18 cellular contexts compared by ENCODE assay signal in genomic region chrX:153853902-153854267, GRCh38. TPM values are rescaled to one million over a fixed set of nuclear protein-coding genes. Genes with fewer than 3 reads are reported as not detected.
DNase-seq lines count a peak whose midpoint lies in the region; TF ChIP-seq lines count a peak whose summit lies in the region.
"Had no signal": no experiment of that assay in that cellular context is flagged by ENCODE, and none has a peak within 500 bp of the region (broad histone marks: within the 10 kb centered on the region; RNA-seq: fewer than 3 reads in every experiment).

No MANE protein-coding gene starts in this region.

- no peaks in the 10 kb centered on the region for H3K36me3 Mint-ChIP-seq in glutamatergic neuron (ENCODE audit: unreplicated experiment)
- no peaks in the 10 kb centered on the region for H3K36me3 Mint-ChIP-seq in activated naive CD8-positive, alpha-beta T cell treated with anti-CD3 and anti-CD28 coated beads for 36 hours
- H3K36me3 Mint-ChIP-seq: CD4-positive, CD25-positive, alpha-beta regulatory T cell; CD8-positive, alpha-beta T cell had no signal

- H3K27ac ChIP-seq in spleen = no peak overlapping the region
- H3K27ac ChIP-seq: 22Rv1, BLaER1, C4-2B had no signal

- 72 to 96% (median 87%) methylated on average over 3 of the region's 3 CpGs for WGBS in spleen, 5 donors

- no peak overlapping the region for H3K4me3 Mint-ChIP-seq in glutamatergic neuron (ENCODE audit: unreplicated experiment)
- H3K4me3 Mint-ChIP-seq in activated naive CD8-positive, alpha-beta T cell treated with anti-CD3 and anti-CD28 coated beads for 36 hours = no peak overlapping the region
- H3K4me3 Mint-ChIP-seq: B cell; CD4-positive, CD25-positive, alpha-beta regulatory T cell; CD8-positive, alpha-beta T cell; H9 had no signal

- TF ChIP-seq CTCF in glutamatergic neuron (IDR thresholded peaks at IDR 0.05; ENCODE audit: partially characterized antibody, unreplicated experiment) (no peak), spleen (IDR thresholded peaks at IDR 0.05 in 8 of 11, conservative IDR thresholded peaks at IDR 0.05 in 3 of 11) (no peak)

- peak overlapping the region; percentile 70 for H3K27ac Mint-ChIP-seq in glutamatergic neuron (ENCODE audit: unreplicated experiment)
- no peak overlapping the region for H3K27ac Mint-ChIP-seq in activated naive CD8-positive, alpha-beta T cell treated with anti-CD3 and anti-CD28 coated beads for 36 hours
- H3K27ac Mint-ChIP-seq: B cell; CD4-positive, CD25-positive, alpha-beta regulatory T cell; CD8-positive, alpha-beta T cell; H9 had no signal

- H3K4me1 ChIP-seq in spleen = no peaks in the 10 kb centered on the region
- H3K4me1 ChIP-seq: Caco-2 had no signal

- H3K27me3 ChIP-seq in spleen (replicated peaks in 1 of 7) = peaks cover 0 to 33% (median 0%) of the 10 kb centered on the region in 7 donors

- no peak for TF ChIP-seq POLR2A in spleen (IDR thresholded peaks at IDR 0.05)

- DNase-seq in NCI-H82 (lab: John Stamatoyannopoulos, UW) (peak; percentile 39), NCI-H82 treated with DMSO at 0.1 percent for 48 hours (lab: John Stamatoyannopoulos, UW; ENCODE audit: unreplicated experiment) (no peak), glutamatergic neuron (no peak), spleen (peak; percentile 11), NCI-H2196 treated with DMSO at 0.1 percent for 48 hours (lab: John Stamatoyannopoulos, UW; ENCODE audit: unreplicated experiment) (no peak), GOT3 (lab: John Stamatoyannopoulos, UW) (no peak)
- no peak for DNase-seq in activated naive CD8-positive, alpha-beta T cell treated with anti-CD3 and anti-CD28 coated beads for 36 hours
- DNase-seq: Caco-2; CD4-positive, CD25-positive, alpha-beta regulatory T cell; CD8-positive, alpha-beta T cell; DMS153; DND-41; H9 had no signal

- H3K9me3 ChIP-seq in spleen = no peaks in the 10 kb centered on the region
- H3K9me3 ChIP-seq: Caco-2 had no signal

- intact Hi-C loops in spleen (cut with DNase I; ENCODE audit: low total_unique reads) = no loop called here

- no peak overlapping the region for H3K4me3 ChIP-seq in spleen
- H3K4me3 ChIP-seq: BLaER1 had no signal

- H3K9me3 Mint-ChIP-seq in glutamatergic neuron (ENCODE audit: unreplicated experiment) = peaks cover 2% of the 10 kb centered on the region
- no peaks in the 10 kb centered on the region for H3K9me3 Mint-ChIP-seq in activated naive CD8-positive, alpha-beta T cell treated with anti-CD3 and anti-CD28 coated beads for 36 hours
- H3K9me3 Mint-ChIP-seq: CD4-positive, CD25-positive, alpha-beta regulatory T cell; CD8-positive, alpha-beta T cell had no signal

- no peaks in the 10 kb centered on the region for H3K36me3 ChIP-seq in spleen
- H3K36me3 ChIP-seq: BLaER1 had no signal

- peaks cover 2% of the 10 kb centered on the region for H3K4me1 Mint-ChIP-seq in glutamatergic neuron (ENCODE audit: low read depth, unreplicated experiment)
- peaks cover 11% of the 10 kb centered on the region for H3K4me1 Mint-ChIP-seq in activated naive CD8-positive, alpha-beta T cell treated with anti-CD3 and anti-CD28 coated beads for 36 hours
- H3K4me1 Mint-ChIP-seq: B cell had no signal

- peaks cover 2% of the 10 kb centered on the region for H3K27me3 Mint-ChIP-seq in glutamatergic neuron (ENCODE audit: unreplicated experiment)
- H3K27me3 Mint-ChIP-seq in activated naive CD8-positive, alpha-beta T cell treated with anti-CD3 and anti-CD28 coated beads for 36 hours = peaks cover 4% of the 10 kb centered on the region

RNA-seq across cellular contexts. Expression of gene PDZD4, which starts 23.5 kb away (rescaled TPM):
- 41.8 TPM for total RNA-seq in glutamatergic neuron (ENCODE audit: unreplicated experiment)
- total RNA-seq in spleen = 10 to 100 TPM in 5 of 7 donors, 1 to 10 TPM in 2; 6.4 to 15.4 (median 10.7) TPM
- polyA plus RNA-seq in spleen = 10 to 100 TPM in 1 of 3 donors, 1 to 10 TPM in 2; 3.7 to 21.8 (median 9.4) TPM
- total RNA-seq in activated naive CD8-positive, alpha-beta T cell treated with anti-CD3 and anti-CD28 coated beads for 36 hours = under 1 TPM; 0.38 to 0.70 TPM
- total RNA-seq: B cell had no signal
- polyA plus RNA-seq: CD4-positive, CD25-positive, alpha-beta regulatory T cell had no signal

RNA-seq across cellular contexts. Expression of gene L1CAM, which starts 32.1 kb away (rescaled TPM):
- total RNA-seq in glutamatergic neuron (ENCODE audit: unreplicated experiment) = 925 TPM
- 1 to 10 TPM; 1.2 to 5.1 (median 2.2) TPM for total RNA-seq in spleen
- polyA plus RNA-seq in spleen = 1 to 10 TPM; 1.6 to 3.4 (median 3.2) TPM
- total RNA-seq in activated naive CD8-positive, alpha-beta T cell treated with anti-CD3 and anti-CD28 coated beads for 36 hours = under 1 TPM; 0.16 to 0.29 TPM

RNA-seq across cellular contexts. Expression of gene AVPR2, which starts 50.6 kb away (rescaled TPM):
- total RNA-seq in glutamatergic neuron (ENCODE audit: unreplicated experiment) = not detected
- total RNA-seq in spleen = under 1 TPM in 1 of 7 donors, not detected in 6; 0.52 TPM
- polyA plus RNA-seq in spleen = under 1 TPM; 0.22 to 0.77 (median 0.26) TPM
- not detected for total RNA-seq in activated naive CD8-positive, alpha-beta T cell treated with anti-CD3 and anti-CD28 coated beads for 36 hours
- total RNA-seq: B cell; Caco-2; CD4-positive, CD25-positive, alpha-beta regulatory T cell; CD8-positive, alpha-beta T cell; H9 had no signal
- polyA plus RNA-seq: AG04450; CD4-positive, CD25-positive, alpha-beta regulatory T cell had no signal

RNA-seq across cellular contexts. Expression of gene SSR4, which starts 59.4 kb away (rescaled TPM):
- total RNA-seq in glutamatergic neuron (ENCODE audit: unreplicated experiment) = 277 TPM
- total RNA-seq in spleen = 100 to 1,000 TPM; 144 to 307 (median 217) TPM
- polyA plus RNA-seq in spleen = 100 to 1,000 TPM; 357 to 488 (median 359) TPM
- total RNA-seq in activated naive CD8-positive, alpha-beta T cell treated with anti-CD3 and anti-CD28 coated beads for 36 hours = 100 to 1,000 TPM; 133 to 145 TPM

RNA-seq across cellular contexts. Expression of gene IDH3G, which starts 59.7 kb away (rescaled TPM):
- total RNA-seq in glutamatergic neuron (ENCODE audit: unreplicated experiment) = 56.7 TPM
- total RNA-seq in spleen = 10 to 100 TPM; 51.8 to 92.7 (median 68.7) TPM
- 10 to 100 TPM; 32.7 to 47.0 (median 41.3) TPM for polyA plus RNA-seq in spleen
- 10 to 100 TPM; 55.9 to 58.1 TPM for total RNA-seq in activated naive CD8-positive, alpha-beta T cell treated with anti-CD3 and anti-CD28 coated beads for 36 hours

Comparison
In these comparisons a context has a peak if more than half of its experiments do, and no peak if none do; other contexts are left out.
1. DNase-seq: peak in NCI-H82 (single experiment) and spleen (single experiment); none in NCI-H82 treated with DMSO at 0.1 percent for 48 hours (single experiment), glutamatergic neuron (single experiment), activated naive CD8-positive, alpha-beta T cell treated with anti-CD3 and anti-CD28 coated beads for 36 hours (single experiment), NCI-H2196 treated with DMSO at 0.1 percent for 48 hours (single experiment) and GOT3 (single experiment).
2. RNA of gene PDZD4, which starts 23.5 kb away (total RNA-seq): 41.8 TPM in glutamatergic neuron (single experiment) and 6.4 to 15.4 TPM in spleen; 0.38 to 0.70 TPM in activated naive CD8-positive, alpha-beta T cell treated with anti-CD3 and anti-CD28 coated beads for 36 hours; every median in the first group is over 4 times any median in the second.
3. RNA of gene L1CAM, which starts 32.1 kb away (total RNA-seq): 925 TPM in glutamatergic neuron (single experiment); 1.2 to 5.1 TPM in spleen and 0.16 to 0.29 TPM in activated naive CD8-positive, alpha-beta T cell treated with anti-CD3 and anti-CD28 coated beads for 36 hours; every median in the first group is over 100 times any median in the second.